ENCODE assay signal across 8 cellular contexts in the genomic region with DNA sequence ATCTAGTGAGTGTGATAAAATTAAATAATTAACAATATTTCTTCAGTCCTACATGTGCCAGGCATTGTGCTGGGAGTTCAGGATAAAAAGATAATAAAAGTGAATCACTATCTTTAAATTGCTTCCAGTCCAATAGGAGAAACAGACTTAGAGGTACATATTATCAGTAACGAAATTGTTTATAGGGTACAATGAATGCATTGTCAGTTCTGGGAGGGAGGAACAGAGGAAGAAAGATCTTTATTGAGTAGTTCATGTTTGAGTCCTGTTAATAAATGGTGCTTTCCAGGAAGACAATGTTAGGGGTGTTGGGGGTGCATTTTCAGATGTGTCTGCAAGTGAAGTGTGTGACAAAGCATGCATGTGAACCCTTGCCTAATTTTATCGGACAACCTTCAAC.
"Had no signal": no experiment of that assay in that cellular context is flagged by ENCODE, and none has a peak within 500 bp of the region (broad histone marks: within the 10 kb centered on the region; RNA-seq: fewer than 3 reads in every experiment).

No MANE protein-coding gene starts in this region.

- DNase-seq: GM23248, GOT3, H7, H9, HCEC 1CT, HFFc6 had no signal

- H2AFZ ChIP-seq: GM23248, GM23338 had no signal

- H3K4me3 Mint-ChIP-seq: GM23338, H9, HFFc6 had no signal

- ATAC-seq: GM23338 had no signal

- H3K9ac ChIP-seq: GM23248 had no signal

- H3K4me1 ChIP-seq: HAP-1 had no signal

- H3K27ac ChIP-seq: GM23248 had no signal

- H3K4me2 ChIP-seq: GM23338 had no signal

- H3K9me3 Mint-ChIP-seq: GM23338 had no signal

- H3K4me1 Mint-ChIP-seq: GM23338, H9 had no signal

- H3K4me3 ChIP-seq: GM23248, GM23338, HAP-1 had no signal

- H3K9me3 ChIP-seq: HAP-1 had no signal

- H3K36me3 ChIP-seq: HAP-1 had no signal

- H3K27ac Mint-ChIP-seq: GM23338, HFFc6 had no signal
